9 cellular contexts compared by ENCODE assay signal in genomic region chr10:95440756-95441546, GRCh38.
DNase-seq lines count a peak whose midpoint lies in the region; ATAC-seq and TF ChIP-seq lines count a peak whose summit lies in the region.
"Had no signal": no experiment of that assay in that cellular context is flagged by ENCODE, and none has a peak within 500 bp of the region (broad histone marks: within the 10 kb centered on the region; RNA-seq: fewer than 3 reads in every experiment).

No MANE protein-coding gene starts in this region.

- TF ChIP-seq CTCF in GM12865 (IDR thresholded peaks at IDR 0.05; ENCODE audit: insufficient read depth, low read depth, low read length, missing control alignments): no peak

- DNase-seq in GM12865 (ENCODE audit: low read depth): peak; percentile 73
- DNase-seq in caudate nucleus (lab: John Stamatoyannopoulos, UW): no peak
- no peak for DNase-seq in SJCRH30
- DNase-seq in NOMO-1 treated with DMSO at 0.1 percent for 48 hours (lab: John Stamatoyannopoulos, UW; ENCODE audit: unreplicated experiment): no peak
- no peak for DNase-seq in SKM-1 (lab: John Stamatoyannopoulos, UW; ENCODE audit: unreplicated experiment)
- DNase-seq: stimulated activated naive CD4-positive, alpha-beta T cell had no signal

- H3K4me3 ChIP-seq in GM12865 (ENCODE audit: low read depth, low read length): no peak overlapping the region
- no peak overlapping the region for H3K4me3 ChIP-seq in SJCRH30

- no peaks in the 10 kb centered on the region for H3K27me3 ChIP-seq in SJCRH30

- H3K27ac ChIP-seq in caudate nucleus (ENCODE audit: low read depth, low read length) (peak overlapping the region; percentile 18), SJCRH30 (no peak overlapping the region)

- H3K36me3 ChIP-seq in SJCRH30: no peaks in the 10 kb centered on the region

- peaks cover 7% of the 10 kb centered on the region for H3K4me1 ChIP-seq in SJCRH30

- H3K9me3 ChIP-seq in SJCRH30 (replicated peaks): no peaks in the 10 kb centered on the region

- ATAC-seq in GM19468 (IDR thresholded peaks at IDR 0.05; ENCODE audit: extremely low read depth, unreplicated experiment) (peak; percentile 59), HG03342 (IDR thresholded peaks at IDR 0.05; ENCODE audit: unreplicated experiment) (peak; percentile 83), HG03469 (IDR thresholded peaks at IDR 0.05; ENCODE audit: unreplicated experiment) (no peak)
